ENCODE assay signal across 18 cellular contexts in the genomic region with DNA sequence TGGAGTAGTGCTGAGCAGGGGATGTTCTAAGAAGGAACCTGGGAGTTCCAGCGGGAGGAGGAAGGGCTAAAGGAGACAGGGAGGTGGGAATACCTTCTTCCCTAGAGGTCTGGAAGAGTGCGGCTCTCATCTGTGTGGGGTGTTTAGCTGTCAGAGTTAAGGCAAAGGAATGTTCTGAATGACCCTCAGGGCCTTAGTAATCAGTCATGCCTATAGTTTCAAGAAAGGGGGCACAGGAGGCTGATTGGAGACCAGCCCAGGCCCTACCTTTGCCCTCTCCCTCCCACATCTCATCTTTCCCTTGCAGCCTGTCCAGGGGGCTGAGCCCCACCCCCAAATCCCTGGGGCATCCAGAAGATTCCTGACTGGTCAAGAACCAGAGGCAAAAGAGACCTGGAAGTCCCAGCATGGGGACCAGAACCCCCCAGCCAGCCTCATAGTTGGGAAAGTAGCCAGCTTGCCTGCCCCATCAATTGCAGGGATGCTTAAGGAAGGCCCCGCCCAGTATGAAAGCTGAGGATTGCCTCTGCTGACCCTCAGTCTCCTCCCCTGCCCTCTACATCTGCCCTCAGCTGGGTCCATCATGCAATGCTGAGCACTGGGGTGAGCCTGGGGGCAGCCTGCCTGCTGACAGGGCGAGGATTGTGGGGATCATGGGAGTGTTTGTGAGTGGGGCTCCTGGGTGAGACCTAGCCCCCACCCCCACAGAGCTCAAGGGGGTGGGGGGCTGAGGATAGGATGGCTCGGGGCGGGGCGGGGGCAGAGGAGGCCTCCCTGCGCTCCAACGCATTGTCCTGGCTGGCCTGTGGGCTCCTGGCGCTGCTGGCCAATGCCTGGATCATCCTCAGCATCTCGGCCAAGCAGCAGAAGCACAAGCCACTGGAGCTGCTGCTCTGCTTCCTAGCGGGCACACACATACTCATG. TPM values are rescaled to one million over a fixed set of nuclear protein-coding genes. Genes with fewer than 3 reads are reported as not detected.
A peak's percentile ranks its signal among the peaks of the same experiment; 100 is the strongest.
DNase-seq lines count a peak whose midpoint lies in the region; ATAC-seq and TF ChIP-seq lines count a peak whose summit lies in the region.
"Had no signal": no experiment of that assay in that cellular context is flagged by ENCODE, and none has a peak within 500 bp of the region (broad histone marks: within the 10 kb centered on the region; RNA-seq: fewer than 3 reads in every experiment).

No MANE protein-coding gene starts in this region.

- no peaks in the 10 kb centered on the region for H3K36me3 ChIP-seq in hepatocyte (replicated peaks; ENCODE audit: insufficient read depth, low read depth)
- H3K36me3 ChIP-seq: transverse colon had no signal

- H3K9me3 ChIP-seq in hepatocyte (ENCODE audit: low read depth), result no peaks in the 10 kb centered on the region
- H3K9me3 ChIP-seq: spleen, transverse colon had no signal

- no peak overlapping the region for H2AFZ ChIP-seq in hepatocyte

- H3K9me2 ChIP-seq in hepatocyte (replicated peaks; ENCODE audit: insufficient read depth), result no peaks in the 10 kb centered on the region

- WGBS in hepatocyte (ENCODE audit: low lambda C conversion rate, missing lambda C conversion rate), result 75% methylated on average over 12 of the region's 12 CpGs

- no peak for TF ChIP-seq CTCF in hepatocyte (IDR thresholded peaks at IDR 0.05; ENCODE audit: poor library complexity)

- peaks cover 62% of the 10 kb centered on the region for H3K27me3 Mint-ChIP-seq in activated naive CD8-positive, alpha-beta T cell treated with anti-CD3 and anti-CD28 coated beads, Interleukin-2, amount 10 ng/mL, durations not matched to agents 7 days and 5 days
- H3K27me3 Mint-ChIP-seq in activated naive CD8-positive, alpha-beta T cell treated with anti-CD3 and anti-CD28 coated beads for 36 hours, result peaks cover 69% of the 10 kb centered on the region
- H3K27me3 Mint-ChIP-seq in stimulated activated memory B cell treated with anti-CD40 and anti-IgM and Interleukin-4, amounts not matched to agents 10 μg/mL and 1 μg/mL and 100 μg/mL, for 72 hours, result peaks cover 77% of the 10 kb centered on the region

- H3K27ac ChIP-seq in hepatocyte, result no peak overlapping the region
- H3K27ac ChIP-seq: 22Rv1, spleen, transverse colon had no signal

- no peaks in the 10 kb centered on the region for H3K79me2 ChIP-seq in hepatocyte

- H3K4me3 ChIP-seq in hepatocyte, result no peak overlapping the region
- H3K4me3 ChIP-seq: spleen, transverse colon had no signal

- H4K20me1 ChIP-seq in hepatocyte (ENCODE audit: insufficient read depth, poor library complexity, severe bottlenecking), result no peaks in the 10 kb centered on the region

- POLR2A ChIA-PET in activated naive CD8-positive, alpha-beta T cell treated with anti-CD3 and anti-CD28 coated beads, Interleukin-2, amount 10 ng/mL, durations not matched to agents 7 days and 5 days (lab: Charles Lee), result interaction anchor here (0.6 to 1.4 kb wide), 3 partner anchors 16 to 353 kb away, joined by 3 read pairs; a partner anchor contains a TSS

- H3K36me3 Mint-ChIP-seq in activated naive CD8-positive, alpha-beta T cell treated with anti-CD3 and anti-CD28 coated beads, Interleukin-2, amount 10 ng/mL, durations not matched to agents 7 days and 5 days, result no peaks in the 10 kb centered on the region
- H3K36me3 Mint-ChIP-seq in activated naive CD8-positive, alpha-beta T cell treated with anti-CD3 and anti-CD28 coated beads for 36 hours, result no peaks in the 10 kb centered on the region
- no peaks in the 10 kb centered on the region for H3K36me3 Mint-ChIP-seq in stimulated activated memory B cell treated with anti-CD40 and anti-IgM and Interleukin-4, amounts not matched to agents 10 μg/mL and 1 μg/mL and 100 μg/mL, for 72 hours

- peaks cover 20% of the 10 kb centered on the region for H3K4me1 Mint-ChIP-seq in activated naive CD8-positive, alpha-beta T cell treated with anti-CD3 and anti-CD28 coated beads, Interleukin-2, amount 10 ng/mL, durations not matched to agents 7 days and 5 days
- H3K4me1 Mint-ChIP-seq in activated naive CD8-positive, alpha-beta T cell treated with anti-CD3 and anti-CD28 coated beads for 36 hours, result peaks cover 18% of the 10 kb centered on the region
- H3K4me1 Mint-ChIP-seq in stimulated activated memory B cell treated with anti-CD40 and anti-IgM and Interleukin-4, amounts not matched to agents 10 μg/mL and 1 μg/mL and 100 μg/mL, for 72 hours, result peaks cover 39% of the 10 kb centered on the region

- no peak overlapping the region for H3K27ac Mint-ChIP-seq in activated naive CD8-positive, alpha-beta T cell treated with anti-CD3 and anti-CD28 coated beads, Interleukin-2, amount 10 ng/mL, durations not matched to agents 7 days and 5 days
- H3K27ac Mint-ChIP-seq in activated naive CD8-positive, alpha-beta T cell treated with anti-CD3 and anti-CD28 coated beads for 36 hours, result no peak overlapping the region
- H3K27ac Mint-ChIP-seq in stimulated activated memory B cell treated with anti-CD40 and anti-IgM and Interleukin-4, amounts not matched to agents 10 μg/mL and 1 μg/mL and 100 μg/mL, for 72 hours, result no peak overlapping the region
- H3K27ac Mint-ChIP-seq: stimulated activated effector memory CD8-positive, alpha-beta T cell treated with anti-CD3 and anti-CD28 coated beads, Interleukin-12 subunit alpha, Interleukin-12 subunit beta, amount 100 ng/mL, for 72 hours had no signal

- no peak for ATAC-seq in activated naive CD8-positive, alpha-beta T cell treated with anti-CD3 and anti-CD28 coated beads, Interleukin-2, amount 10 ng/mL, durations not matched to agents 7 days and 5 days (ENCODE audit: low read depth)
- ATAC-seq in HG02973 (IDR thresholded peaks at IDR 0.05; ENCODE audit: unreplicated experiment), result no peak
- ATAC-seq in stimulated activated memory B cell treated with anti-CD40 and anti-IgM and Interleukin-4, amounts not matched to agents 10 μg/mL and 1 μg/mL and 100 μg/mL, for 72 hours, result no peak
- ATAC-seq in GM21515 (IDR thresholded peaks at IDR 0.05; ENCODE audit: unreplicated experiment), result no peak
- ATAC-seq: left ventricle myocardium superior; stimulated activated effector memory CD8-positive, alpha-beta T cell treated with anti-CD3 and anti-CD28 coated beads, Interleukin-12 subunit alpha, Interleukin-12 subunit beta, amount 100 ng/mL, for 72 hours had no signal

- peak; percentile 31 for DNase-seq in activated naive CD8-positive, alpha-beta T cell treated with anti-CD3 and anti-CD28 coated beads, Interleukin-2, amount 10 ng/mL, durations not matched to agents 7 days and 5 days
- no peak for DNase-seq in activated naive CD8-positive, alpha-beta T cell treated with anti-CD3 and anti-CD28 coated beads for 36 hours
- peak; percentile 6 for DNase-seq in hepatocyte (ENCODE audit: low spot score)
- DNase-seq: activated CD4-positive, alpha-beta T cell treated with anti-CD3 and anti-CD28 coated beads, Interleukin-2, amount 50 U/mL, for 48 hours; activated T-cell treated with anti-CD3 and anti-CD28 coated beads, Interleukin-2, amount 50 U/mL, for 48 hours; central memory CD4-positive, alpha-beta T cell; DMS153; left ventricle myocardium superior; MM.1S; NCI-H1694 treated with DMSO at 0.1 percent for 48 hours; NCI-H446 treated with DMSO at 0.1 percent for 48 hours; spleen; transverse colon had no signal

- no peak overlapping the region for H3K4me2 ChIP-seq in hepatocyte

- peaks cover 14% of the 10 kb centered on the region for H3K4me1 ChIP-seq in hepatocyte (ENCODE audit: insufficient read depth)

- H3K27me3 ChIP-seq in hepatocyte, result peaks cover 5% of the 10 kb centered on the region

- no peak overlapping the region for H3K4me3 Mint-ChIP-seq in activated naive CD8-positive, alpha-beta T cell treated with anti-CD3 and anti-CD28 coated beads, Interleukin-2, amount 10 ng/mL, durations not matched to agents 7 days and 5 days
- no peak overlapping the region for H3K4me3 Mint-ChIP-seq in activated naive CD8-positive, alpha-beta T cell treated with anti-CD3 and anti-CD28 coated beads for 36 hours
- no peak overlapping the region for H3K4me3 Mint-ChIP-seq in stimulated activated memory B cell treated with anti-CD40 and anti-IgM and Interleukin-4, amounts not matched to agents 10 μg/mL and 1 μg/mL and 100 μg/mL, for 72 hours

- no peaks in the 10 kb centered on the region for H3K9me3 Mint-ChIP-seq in activated naive CD8-positive, alpha-beta T cell treated with anti-CD3 and anti-CD28 coated beads, Interleukin-2, amount 10 ng/mL, durations not matched to agents 7 days and 5 days
- no peaks in the 10 kb centered on the region for H3K9me3 Mint-ChIP-seq in activated naive CD8-positive, alpha-beta T cell treated with anti-CD3 and anti-CD28 coated beads for 36 hours
- H3K9me3 Mint-ChIP-seq in stimulated activated memory B cell treated with anti-CD40 and anti-IgM and Interleukin-4, amounts not matched to agents 10 μg/mL and 1 μg/mL and 100 μg/mL, for 72 hours, result no peaks in the 10 kb centered on the region
- H3K9me3 Mint-ChIP-seq: stimulated activated effector memory CD8-positive, alpha-beta T cell treated with anti-CD3 and anti-CD28 coated beads, Interleukin-12 subunit alpha, Interleukin-12 subunit beta, amount 100 ng/mL, for 72 hours had no signal

RNA-seq across cellular contexts. Expression of a gene that starts 1.8 kb away (rescaled TPM):
- total RNA-seq in activated naive CD8-positive, alpha-beta T cell treated with anti-CD3 and anti-CD28 coated beads, Interleukin-2, amount 10 ng/mL, durations not matched to agents 7 days and 5 days, result under 1 TPM; 0.30 to 0.51 TPM
- total RNA-seq in activated naive CD8-positive, alpha-beta T cell treated with anti-CD3 and anti-CD28 coated beads for 36 hours, result under 1 TPM; 0.54 to 0.76 TPM
- total RNA-seq in hepatocyte, result 1.2 and 2.3 TPM in 2 replicates
- 2.3 and 6.2 TPM in 2 replicates for polyA plus RNA-seq in hepatocyte

RNA-seq across cellular contexts. Expression of a gene that starts 4.8 kb away (rescaled TPM):
- 1 to 10 TPM; 6.3 to 7.0 TPM for total RNA-seq in activated naive CD8-positive, alpha-beta T cell treated with anti-CD3 and anti-CD28 coated beads, Interleukin-2, amount 10 ng/mL, durations not matched to agents 7 days and 5 days
- total RNA-seq in activated naive CD8-positive, alpha-beta T cell treated with anti-CD3 and anti-CD28 coated beads for 36 hours, result under 1 TPM; 0.36 to 0.60 TPM
- total RNA-seq in hepatocyte, result 19.6 and 38.1 TPM in 2 replicates
- 38.6 and 47.3 TPM in 2 replicates for polyA plus RNA-seq in hepatocyte

RNA-seq across cellular contexts. Expression of a gene that starts 17.3 kb away (rescaled TPM):
- 1 to 10 TPM; 2.6 to 3.1 TPM for total RNA-seq in activated naive CD8-positive, alpha-beta T cell treated with anti-CD3 and anti-CD28 coated beads, Interleukin-2, amount 10 ng/mL, durations not matched to agents 7 days and 5 days
- total RNA-seq in activated naive CD8-positive, alpha-beta T cell treated with anti-CD3 and anti-CD28 coated beads for 36 hours, result under 1 TPM in 1 of 2 experiments, not detected in 1; 0.10 TPM
- 1.6 and 2.6 TPM in 2 replicates for total RNA-seq in hepatocyte
- 10.2 and 19.1 TPM in 2 replicates for polyA plus RNA-seq in hepatocyte

RNA-seq across cellular contexts. Expression of a gene that starts 27.7 kb away (rescaled TPM):
- total RNA-seq in activated naive CD8-positive, alpha-beta T cell treated with anti-CD3 and anti-CD28 coated beads, Interleukin-2, amount 10 ng/mL, durations not matched to agents 7 days and 5 days, result 10 to 100 TPM; 76.7 to 85.2 TPM
- total RNA-seq in activated naive CD8-positive, alpha-beta T cell treated with anti-CD3 and anti-CD28 coated beads for 36 hours, result 10 to 100 TPM; 62.5 to 64.0 TPM
- 7.5 and 8.5 TPM in 2 replicates for total RNA-seq in hepatocyte
- polyA plus RNA-seq in hepatocyte, result 18.2 and 20.6 TPM in 2 replicates

RNA-seq across cellular contexts. Expression of a gene that starts 28.5 kb away (rescaled TPM):
- 10 to 100 TPM; 84.8 to 95.4 TPM for total RNA-seq in activated naive CD8-positive, alpha-beta T cell treated with anti-CD3 and anti-CD28 coated beads, Interleukin-2, amount 10 ng/mL, durations not matched to agents 7 days and 5 days
- 100 to 1,000 TPM; 125 to 127 TPM for total RNA-seq in activated naive CD8-positive, alpha-beta T cell treated with anti-CD3 and anti-CD28 coated beads for 36 hours
- 60.5 and 61.6 TPM in 2 replicates for total RNA-seq in hepatocyte
- 73.7 and 78.9 TPM in 2 replicates for polyA plus RNA-seq in hepatocyte

Comparison
In these comparisons a context has a peak if more than half of its experiments do, and no peak if none do; other contexts are left out.
1. RNA of a gene that starts 4.8 kb away (total RNA-seq): 19.6 to 38.1 TPM in hepatocyte and 6.3 to 7.0 TPM in activated naive CD8-positive, alpha-beta T cell treated with anti-CD3 and anti-CD28 coated beads, Interleukin-2, amount 10 ng/mL, durations not matched to agents 7 days and 5 days; 0.36 to 0.60 TPM in activated naive CD8-positive, alpha-beta T cell treated with anti-CD3 and anti-CD28 coated beads for 36 hours; every median in the first group is over 4 times any median in the second.